Comparison of ENCODE assay signal across 8 cellular contexts in genomic region chr9:129609486-129610192, GRCh38. TPM values are rescaled to one million over a fixed set of nuclear protein-coding genes. Genes with fewer than 3 reads are reported as not detected.
DNase-seq lines count a peak whose midpoint lies in the region; ATAC-seq and TF ChIP-seq lines count a peak whose summit lies in the region.

No MANE protein-coding gene starts in this region.

- H3K27me3 ChIP-seq in H7 (ENCODE audit: control insufficient read depth, insufficient read depth, low read length): peaks cover 2% of the 10 kb centered on the region; the same call in 1 of the 2 replicates
- H3K27me3 ChIP-seq in colonic mucosa: no peaks in the 10 kb centered on the region
- no peaks in the 10 kb centered on the region for H3K27me3 ChIP-seq in transverse colon

- peak overlapping the region; percentile 75 to 81 for H3K9ac ChIP-seq in colonic mucosa (ENCODE audit: low read depth in 2 of 2, low read length in 2 of 2)

- no peak for TF ChIP-seq CTCF in colonic mucosa (IDR thresholded peaks at IDR 0.05)
- TF ChIP-seq CTCF in mucosa of descending colon (IDR thresholded peaks at IDR 0.05): no peak
- TF ChIP-seq CTCF in transverse colon (IDR thresholded peaks at IDR 0.05): no peak

- 11% methylated on average over 19 of the region's 30 CpGs; no CpG with 5 or more reads in 1 of the 2 donors for WGBS in transverse colon (ENCODE audit: low coverage in 1 of 2), 2 donors

- no peak for TF ChIP-seq EP300 in transverse colon (IDR thresholded peaks at IDR 0.05; ENCODE audit: low read depth)

- peak overlapping the region; percentile 79 for H3K27ac ChIP-seq in colonic mucosa
- H3K27ac ChIP-seq in transverse colon: peak overlapping the region; percentile 85 to 94 (median 89)

- intact Hi-C loops in colonic mucosa (cut with DNase I) (loop anchor here (2.0 to 10.0 kb wide), 3 partner anchors 105 to 473 kb away; no protein-coding TSS in a partner anchor), mucosa of descending colon (cut with DNase I, micrococcal nuclease) (loop anchor here (5.0 to 10.0 kb wide), 4 partner anchors 125 to 477 kb away; partner anchors contain the start of gene IER5L (in 1 of the 2)), transverse colon (cut with DNase I; ENCODE audit: low total_unique reads) (loop anchor here (1.0 to 10.0 kb wide), 4 partner anchors 115 to 470 kb away; no protein-coding TSS in a partner anchor)

- H3K36me3 ChIP-seq in H7 (replicated peaks; ENCODE audit: control insufficient read depth, insufficient read depth, low read length) (no peaks in the 10 kb centered on the region), colonic mucosa (no peaks in the 10 kb centered on the region), mucosa of descending colon (ENCODE audit: low read depth) (no peaks in the 10 kb centered on the region), transverse colon (no peaks in the 10 kb centered on the region)

- H3K9me3 ChIP-seq in colonic mucosa: no peaks in the 10 kb centered on the region
- H3K9me3 ChIP-seq in mucosa of descending colon: no peaks in the 10 kb centered on the region
- no peaks in the 10 kb centered on the region for H3K9me3 ChIP-seq in transverse colon

- DNase-seq in H7 (peak; percentile 94), colonic mucosa (peak; percentile 76), mucosa of descending colon (peak; percentile 73 to 84 (median 77)), transverse colon (peak; percentile 76), NCI-H446 treated with DMSO at 0.1 percent for 48 hours (lab: John Stamatoyannopoulos, UW) (no peak)
- DNase-seq in activated CD4-positive, alpha-beta T cell treated with anti-CD3 and anti-CD28 coated beads for 1 hour: peak; percentile 31

- in situ Hi-C loops in transverse colon (cut with MboI; ENCODE audit: low pct_ligation_motif_present in 1 of 4, low pct_unique_long_range_greater_than_20kb in 1 of 4, low sequenced_read_pairs in 3 of 4): loop anchor here in 3 of 4 donors (5.0 to 10.0 kb wide), 4 partner anchors 115 to 475 kb away; no protein-coding TSS in a partner anchor

- peak overlapping the region; percentile 28; the same call in 1 of the 2 replicates for H3K4me3 ChIP-seq in H7 (ENCODE audit: insufficient read depth, low read depth, low read length)
- H3K4me3 ChIP-seq in colonic mucosa: peak overlapping the region; percentile 57
- H3K4me3 ChIP-seq in mucosa of descending colon: no peak overlapping the region
- H3K4me3 ChIP-seq in transverse colon: peak overlapping the region in 3 of 4 donors; percentile 60 to 75 (median 66)

- ATAC-seq in mucosa of descending colon (peak; percentile 56), HG03159 (IDR thresholded peaks at IDR 0.05; ENCODE audit: unreplicated experiment) (no peak), GM21786 (IDR thresholded peaks at IDR 0.05; ENCODE audit: unreplicated experiment) (no peak)

- TF ChIP-seq POLR2A in transverse colon (IDR thresholded peaks at IDR 0.05): peak; percentile 69

- H3K4me1 ChIP-seq in colonic mucosa: peaks cover 8% of the 10 kb centered on the region
- peaks cover 22% of the 10 kb centered on the region for H3K4me1 ChIP-seq in mucosa of descending colon (ENCODE audit: low read depth)
- H3K4me1 ChIP-seq in transverse colon: peaks cover 22 to 44% (median 37%) of the 10 kb centered on the region in 4 donors

RNA-seq across cellular contexts. Expression of gene C9orf50, which starts 11.3 kb away (rescaled TPM):
- not detected in 2 replicates for total RNA-seq in H7 (2014; rRNA removed; shearing (Covaris generic))
- total RNA-seq in colonic mucosa (not detected), mucosa of descending colon (not detected), transverse colon (not detected)

RNA-seq across cellular contexts. Expression of gene NTMT1, which starts 16.3 kb away (rescaled TPM):
- total RNA-seq in H7 (2014; rRNA removed; shearing (Covaris generic)): 71.2 and 80.5 TPM in 2 replicates
- 10 to 100 TPM; 25.3 to 50.2 TPM for total RNA-seq in colonic mucosa
- total RNA-seq in mucosa of descending colon: 10 to 100 TPM; 22.0 to 32.0 (median 26.2) TPM
- total RNA-seq in transverse colon: 10 to 100 TPM; 11.3 to 19.1 (median 14.3) TPM

RNA-seq across cellular contexts. Expression of gene ASB6, which starts 32.3 kb away (rescaled TPM):
- 19.2 and 20.9 TPM in 2 replicates for total RNA-seq in H7 (2014; rRNA removed; shearing (Covaris generic))
- 10 to 100 TPM; 15.8 to 18.5 TPM for total RNA-seq in colonic mucosa
- total RNA-seq in mucosa of descending colon: 10 to 100 TPM; 16.1 to 21.3 (median 17.5) TPM
- total RNA-seq in transverse colon: 10 to 100 TPM; 21.8 to 54.2 (median 29.6) TPM

RNA-seq across cellular contexts. Expression of gene PRRX2, which starts 55.8 kb away (rescaled TPM):
- total RNA-seq in H7 (2014; rRNA removed; shearing (Covaris generic)): 10.8 and 12.7 TPM in 2 replicates
- total RNA-seq in colonic mucosa (under 1 TPM; 0.64 to 0.85 TPM), mucosa of descending colon (1 to 10 TPM in 1 of 3 donors, under 1 TPM in 2; 0.38 to 1.6 (median 0.89) TPM), transverse colon (under 1 TPM in 1 of 4 donors, not detected in 3; 0.41 TPM)
